29 cellular contexts compared by ENCODE assay signal in the genomic region with DNA sequence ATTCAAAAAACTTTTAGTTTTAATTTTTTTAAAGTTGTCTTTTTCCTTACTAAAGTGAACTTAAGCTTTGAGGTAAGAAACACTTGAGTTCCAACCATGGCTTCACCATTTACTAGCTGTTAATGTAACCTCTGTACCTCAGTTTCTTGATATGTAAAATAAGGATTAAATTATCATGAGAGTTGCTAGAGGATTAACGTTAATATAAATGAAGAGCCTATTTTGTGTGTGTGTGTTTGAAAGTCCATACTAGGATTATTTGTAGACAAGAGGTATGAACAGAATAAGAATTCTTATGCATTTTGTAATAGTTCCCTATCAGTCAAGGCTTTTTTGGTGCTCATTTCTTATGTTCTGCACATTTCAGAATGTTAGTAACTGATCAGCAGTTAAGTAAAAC.
"Had no signal": no experiment of that assay in that cellular context is flagged by ENCODE, and none has a peak within 500 bp of the region (broad histone marks: within the 10 kb centered on the region; RNA-seq: fewer than 3 reads in every experiment).

No MANE protein-coding gene starts in this region.

- ATAC-seq: stimulated activated effector memory CD8-positive, alpha-beta T cell treated with anti-CD3 and anti-CD28 coated beads, Interleukin-12 subunit alpha, Interleukin-12 subunit beta, amount 100 ng/mL, for 72 hours; stimulated activated memory B cell treated with anti-CD40 and anti-IgM and Interleukin-4, amounts not matched to agents 10 μg/mL and 1 μg/mL and 100 μg/mL, for 72 hours; stimulated activated naive B cell treated with anti-CD40 and anti-IgM and Interleukin-4, amounts not matched to agents 10 μg/mL and 1 μg/mL and 100 μg/mL, for 72 hours; stimulated activated naive CD8-positive, alpha-beta T cell treated with anti-CD3 and anti-CD28 coated beads, Interleukin-15, amount 100 ng/mL, for 72 hours; stimulated activated naive CD8-positive, alpha-beta T cell treated with anti-CD3 and anti-CD28 coated beads, Interleukin-15, Interleukin-2, amounts not matched to agents 100 U/mL and 50 U/mL, for 24 hours; upper lobe of right lung had no signal

- H3K36me3 ChIP-seq: stomach, suprapubic skin, thoracic aorta, thyroid gland, tibial artery, transverse colon, upper lobe of left lung, upper lobe of right lung, uterus, vagina had no signal

- H3K27me3 Mint-ChIP-seq: stimulated activated memory B cell treated with anti-CD40 and anti-IgM and Interleukin-4, amounts not matched to agents 10 μg/mL and 1 μg/mL and 100 μg/mL, for 72 hours; stimulated activated naive B cell treated with anti-CD40 and anti-IgM and Interleukin-4, amounts not matched to agents 10 μg/mL and 1 μg/mL and 100 μg/mL, for 72 hours; stimulated activated naive CD8-positive, alpha-beta T cell treated with anti-CD3 and anti-CD28 coated beads, Interleukin-15, amount 100 ng/mL, for 72 hours; stimulated activated naive CD8-positive, alpha-beta T cell treated with anti-CD3 and anti-CD28 coated beads, Interleukin-15, Interleukin-2, amounts not matched to agents 100 ng/mL and 50 ng/mL, for 24 hours; type B pancreatic cell had no signal

- H3K4me1 Mint-ChIP-seq: stimulated activated effector memory CD8-positive, alpha-beta T cell treated with anti-CD3 and anti-CD28 coated beads, Interleukin-12 subunit alpha, Interleukin-12 subunit beta, amount 100 ng/mL, for 72 hours; stimulated activated naive CD8-positive, alpha-beta T cell treated with anti-CD3 and anti-CD28 coated beads, Interleukin-15, amount 100 ng/mL, for 72 hours had no signal

- H3K36me3 Mint-ChIP-seq: stimulated activated effector memory CD8-positive, alpha-beta T cell treated with anti-CD3 and anti-CD28 coated beads, Interleukin-12 subunit alpha, Interleukin-12 subunit beta, amount 100 ng/mL, for 72 hours; stimulated activated memory B cell treated with anti-CD40 and anti-IgM and Interleukin-4, amounts not matched to agents 10 μg/mL and 1 μg/mL and 100 μg/mL, for 72 hours had no signal

- H3K9me3 ChIP-seq: stomach, suprapubic skin, testis, thoracic aorta, thyroid gland, tibial artery, tibial nerve, transverse colon, upper lobe of left lung, upper lobe of right lung, uterus, vagina had no signal

- DNase-seq: stimulated activated CD4-positive, alpha-beta T cell treated with anti-CD3 and anti-CD28 coated beads, Interleukin-2, amount 100 ng/mL, for 48 hours; stimulated activated CD4-positive, alpha-beta T cell treated with anti-CD3 and anti-CD28 coated beads, Interleukin-4, amount 100 ng/mL, for 1 hour; stimulated activated CD4-positive, alpha-beta T cell treated with anti-CD3 and anti-CD28 coated beads, Interleukin-4, amount 100 ng/mL, for 24 hours; stimulated activated CD4-positive, alpha-beta T cell treated with anti-CD3 and anti-CD28 coated beads, Interleukin-4, amount 100 ng/mL, for 4 hours; stimulated activated CD8-positive, alpha-beta memory T cell treated with anti-CD3 and anti-CD28 coated beads, Interleukin-4, amount 100 ng/mL, for 48 hours; stimulated activated naive B cell treated with anti-CD40 and anti-IgM and Interleukin-4, amounts not matched to agents 10 μg/mL and 1 μg/mL and 100 μg/mL, for 72 hours; stimulated activated naive CD4-positive, alpha-beta T cell; stimulated activated naive CD4-positive, alpha-beta T cell treated with Interleukin-2 at 50 U/mL for 16 hours; stimulated activated naive CD8-positive, alpha-beta T cell treated with anti-CD3 and anti-CD28 coated beads, Interleukin-15, amount 100 ng/mL, for 72 hours; stimulated activated naive CD8-positive, alpha-beta T cell treated with anti-CD3 and anti-CD28 coated beads, Interleukin-15, Interleukin-2, amounts not matched to agents 100 U/mL and 50 U/mL, for 24 hours; stomach; substantia nigra; testis; thyroid gland; tibial artery; transverse colon; trophoblast cell; upper lobe of left lung; upper lobe of right lung; uterus had no signal

- H3K27ac Mint-ChIP-seq: stimulated activated effector memory CD8-positive, alpha-beta T cell treated with anti-CD3 and anti-CD28 coated beads, Interleukin-12 subunit alpha, Interleukin-12 subunit beta, amount 100 ng/mL, for 72 hours; stimulated activated memory B cell treated with anti-CD40 and anti-IgM and Interleukin-4, amounts not matched to agents 10 μg/mL and 1 μg/mL and 100 μg/mL, for 72 hours; stimulated activated naive B cell treated with anti-CD40 and anti-IgM and Interleukin-4, amounts not matched to agents 10 μg/mL and 1 μg/mL and 100 μg/mL, for 72 hours; stimulated activated naive CD8-positive, alpha-beta T cell treated with anti-CD3 and anti-CD28 coated beads, Interleukin-15, amount 100 ng/mL, for 72 hours; stimulated activated naive CD8-positive, alpha-beta T cell treated with anti-CD3 and anti-CD28 coated beads, Interleukin-15, Interleukin-2, amounts not matched to agents 100 ng/mL and 50 ng/mL, for 24 hours; type B pancreatic cell had no signal

- H3K4me3 Mint-ChIP-seq: stimulated activated effector memory CD8-positive, alpha-beta T cell treated with anti-CD3 and anti-CD28 coated beads, Interleukin-12 subunit alpha, Interleukin-12 subunit beta, amount 100 ng/mL, for 72 hours; stimulated activated memory B cell treated with anti-CD40 and anti-IgM and Interleukin-4, amounts not matched to agents 10 μg/mL and 1 μg/mL and 100 μg/mL, for 72 hours; stimulated activated naive B cell treated with anti-CD40 and anti-IgM and Interleukin-4, amounts not matched to agents 10 μg/mL and 1 μg/mL and 100 μg/mL, for 72 hours; stimulated activated naive CD8-positive, alpha-beta T cell treated with anti-CD3 and anti-CD28 coated beads, Interleukin-15, amount 100 ng/mL, for 72 hours; stimulated activated naive CD8-positive, alpha-beta T cell treated with anti-CD3 and anti-CD28 coated beads, Interleukin-15, Interleukin-2, amounts not matched to agents 100 ng/mL and 50 ng/mL, for 24 hours; type B pancreatic cell had no signal

- H3K27ac ChIP-seq: stomach, suprapubic skin, testis, thoracic aorta, thyroid gland, tibial artery, tibial nerve, transverse colon, upper lobe of left lung, upper lobe of right lung, uterus, vagina had no signal

- H3K27me3 ChIP-seq: stomach, suprapubic skin, testis, thyroid gland, tibial artery, tibial nerve, transverse colon, upper lobe of left lung, upper lobe of right lung, uterus, vagina had no signal

- H3K4me3 ChIP-seq: stomach, suprapubic skin, testis, thoracic aorta, thyroid gland, tibial artery, tibial nerve, transverse colon, upper lobe of left lung, upper lobe of right lung, uterus, vagina had no signal

- H3K4me1 ChIP-seq: stomach, suprapubic skin, testis, thyroid gland, tibial artery, tibial nerve, transverse colon, upper lobe of left lung, upper lobe of right lung, uterus, vagina had no signal

- H3K9me3 Mint-ChIP-seq: stimulated activated naive CD8-positive, alpha-beta T cell treated with anti-CD3 and anti-CD28 coated beads, Interleukin-15, amount 100 ng/mL, for 72 hours; type B pancreatic cell had no signal

- FAIRE-seq: urothelium cell line had no signal
